1 cellular context compared by ENCODE assay signal in the genomic region with DNA sequence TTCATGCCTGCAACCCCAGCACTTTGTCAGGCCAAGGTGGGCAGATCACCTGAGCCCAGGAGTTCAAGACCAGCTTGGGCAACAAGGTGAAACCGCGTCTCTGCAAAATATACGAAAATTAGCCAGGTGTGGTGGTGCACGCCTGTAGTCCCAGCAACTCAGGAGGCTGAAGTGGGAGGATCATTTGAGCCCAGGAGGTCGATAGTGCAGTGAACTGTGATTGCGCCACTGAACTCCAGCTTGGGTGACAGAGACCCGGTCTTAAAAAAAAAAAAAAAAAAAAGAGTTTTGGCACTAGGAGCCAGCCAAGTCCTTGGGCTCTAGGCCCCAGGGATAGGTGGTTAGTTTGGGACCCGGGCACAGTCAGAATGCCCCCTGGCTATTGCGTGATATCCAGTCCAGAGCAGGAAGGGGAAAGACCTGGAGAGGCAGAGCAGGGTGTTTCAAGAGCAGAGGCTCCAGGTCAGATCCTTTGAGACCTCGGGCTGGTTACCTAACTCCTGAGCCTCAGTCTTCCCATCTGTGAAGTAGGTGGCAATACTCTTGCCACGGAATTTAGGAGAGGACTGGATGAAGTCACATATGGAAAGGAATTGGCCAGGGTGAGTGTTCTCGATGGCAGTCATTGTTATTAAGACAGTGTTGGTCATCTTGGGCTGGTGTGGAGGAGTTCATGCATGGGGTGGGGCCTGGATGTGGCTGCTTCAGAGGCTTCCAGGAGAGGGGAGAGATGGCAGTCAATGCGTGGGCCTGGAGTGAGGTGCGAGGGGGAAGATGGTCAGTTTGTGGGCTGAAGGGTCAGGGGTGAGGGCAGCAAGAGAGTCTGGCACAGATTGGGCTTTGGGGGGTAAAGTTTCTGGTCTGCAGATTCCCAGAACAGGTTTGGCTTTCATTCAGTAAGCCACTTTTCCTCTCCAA.
TF ChIP-seq lines count a peak whose summit lies in the region.

No MANE protein-coding gene starts in this region.

TF ChIP-seq in HepG2, 621 proteins besides CTCF, POLR2A, EP300 and RAD21 (continued from another document):
- TF ChIP-seq MLXIP (CRISPR knock-in tag; IDR thresholded peaks at IDR 0.05; ENCODE audit: borderline replicate concordance) (no peak), THAP11 (CRISPR knock-in tag; IDR thresholded peaks at IDR 0.05) (no peak)
